8 cellular contexts compared by ENCODE assay signal in genomic region chr9:111938427-111938800, GRCh38. TPM values are rescaled to one million over a fixed set of nuclear protein-coding genes. Genes with fewer than 3 reads are reported as not detected.
DNase-seq lines count a peak whose midpoint lies in the region; ATAC-seq lines count a peak whose summit lies in the region.

No MANE protein-coding gene starts in this region.

- CTCF ChIA-PET in activated naive CD4-positive, alpha-beta T cell treated with anti-CD3 and anti-CD28 coated beads for 36 hours (lab: Charles Lee): interaction anchor here (0.6 to 1.5 kb wide), 2 partner anchors 136 to 777 kb away, joined by 4 to 6 read pairs; no protein-coding TSS in a partner anchor

- peak overlapping the region; percentile 86 for H3K27ac Mint-ChIP-seq in activated naive CD4-positive, alpha-beta T cell treated with anti-CD3 and anti-CD28 coated beads for 36 hours
- peak overlapping the region; percentile 65 for H3K27ac Mint-ChIP-seq in dendritic cell treated with granulocyte-macrophage colony-stimulating factor and Interleukin-4, amounts not matched to agents 40 ng/mL and 50 ng/mL, for 4 days
- peak overlapping the region; percentile 90 for H3K27ac Mint-ChIP-seq in stimulated activated naive B cell treated with anti-CD40 and anti-IgM and Interleukin-4, amounts not matched to agents 10 μg/mL and 1 μg/mL and 100 μg/mL, for 72 hours

- peak; percentile 7 for ATAC-seq in HG03565 (IDR thresholded peaks at IDR 0.05; ENCODE audit: unreplicated experiment)
- ATAC-seq in stimulated activated naive B cell treated with anti-CD40 and anti-IgM and Interleukin-4, amounts not matched to agents 10 μg/mL and 1 μg/mL and 100 μg/mL, for 72 hours (replicated peaks): peak; percentile 14 to 21
- no peak for ATAC-seq in activated CD4-positive, CD25-positive, alpha-beta regulatory T cell treated with anti-CD3 and anti-CD28 coated beads, Interleukin-2, amount 50 U/mL, for 24 hours

- no peaks in the 10 kb centered on the region for H3K9me3 Mint-ChIP-seq in activated naive CD4-positive, alpha-beta T cell treated with anti-CD3 and anti-CD28 coated beads for 36 hours
- H3K9me3 Mint-ChIP-seq in dendritic cell treated with granulocyte-macrophage colony-stimulating factor and Interleukin-4, amounts not matched to agents 40 ng/mL and 50 ng/mL, for 4 days: no peaks in the 10 kb centered on the region
- peaks cover 0 to 14% of the 10 kb centered on the region in 2 donors for H3K9me3 Mint-ChIP-seq in stimulated activated naive B cell treated with anti-CD40 and anti-IgM and Interleukin-4, amounts not matched to agents 10 μg/mL and 1 μg/mL and 100 μg/mL, for 72 hours

- H3K27me3 Mint-ChIP-seq in activated naive CD4-positive, alpha-beta T cell treated with anti-CD3 and anti-CD28 coated beads for 36 hours (ENCODE audit: low read depth): no peaks in the 10 kb centered on the region
- no peaks in the 10 kb centered on the region for H3K27me3 Mint-ChIP-seq in dendritic cell treated with granulocyte-macrophage colony-stimulating factor and Interleukin-4, amounts not matched to agents 40 ng/mL and 50 ng/mL, for 4 days
- H3K27me3 Mint-ChIP-seq in stimulated activated naive B cell treated with anti-CD40 and anti-IgM and Interleukin-4, amounts not matched to agents 10 μg/mL and 1 μg/mL and 100 μg/mL, for 72 hours: no peaks in the 10 kb centered on the region

- peak overlapping the region; percentile 32 for H3K4me3 Mint-ChIP-seq in activated naive CD4-positive, alpha-beta T cell treated with anti-CD3 and anti-CD28 coated beads for 36 hours
- peak overlapping the region; percentile 11 for H3K4me3 Mint-ChIP-seq in dendritic cell treated with granulocyte-macrophage colony-stimulating factor and Interleukin-4, amounts not matched to agents 40 ng/mL and 50 ng/mL, for 4 days
- H3K4me3 Mint-ChIP-seq in stimulated activated naive B cell treated with anti-CD40 and anti-IgM and Interleukin-4, amounts not matched to agents 10 μg/mL and 1 μg/mL and 100 μg/mL, for 72 hours: peak overlapping the region; percentile 6 to 52

- intact Hi-C loops in activated naive CD4-positive, alpha-beta T cell treated with anti-CD3 and anti-CD28 coated beads for 36 hours (cut with micrococcal nuclease): loop anchor here (1.0 kb wide), 7 partner anchors 12 to 99 kb away; partner anchors contain the start of gene UGCG
- intact Hi-C loops in dendritic cell treated with granulocyte-macrophage colony-stimulating factor and Interleukin-4, amounts not matched to agents 40 ng/mL and 50 ng/mL, for 4 days (cut with micrococcal nuclease): loop anchor here (5.0 kb wide), 1 partner anchor 74 kb away; no protein-coding TSS in a partner anchor

- H3K4me1 Mint-ChIP-seq in activated naive CD4-positive, alpha-beta T cell treated with anti-CD3 and anti-CD28 coated beads for 36 hours (ENCODE audit: low read depth): peaks cover 23% of the 10 kb centered on the region
- peaks cover 25% of the 10 kb centered on the region for H3K4me1 Mint-ChIP-seq in dendritic cell treated with granulocyte-macrophage colony-stimulating factor and Interleukin-4, amounts not matched to agents 40 ng/mL and 50 ng/mL, for 4 days (ENCODE audit: low read depth)
- peaks cover 39 to 54% of the 10 kb centered on the region in 2 donors for H3K4me1 Mint-ChIP-seq in stimulated activated naive B cell treated with anti-CD40 and anti-IgM and Interleukin-4, amounts not matched to agents 10 μg/mL and 1 μg/mL and 100 μg/mL, for 72 hours

- peaks cover 12% of the 10 kb centered on the region for H3K36me3 Mint-ChIP-seq in activated naive CD4-positive, alpha-beta T cell treated with anti-CD3 and anti-CD28 coated beads for 36 hours (ENCODE audit: low read depth)
- peaks cover 25% of the 10 kb centered on the region for H3K36me3 Mint-ChIP-seq in dendritic cell treated with granulocyte-macrophage colony-stimulating factor and Interleukin-4, amounts not matched to agents 40 ng/mL and 50 ng/mL, for 4 days (ENCODE audit: low read depth)
- peaks cover 38 to 43% of the 10 kb centered on the region in 2 donors for H3K36me3 Mint-ChIP-seq in stimulated activated naive B cell treated with anti-CD40 and anti-IgM and Interleukin-4, amounts not matched to agents 10 μg/mL and 1 μg/mL and 100 μg/mL, for 72 hours

- DNase-seq in activated naive CD4-positive, alpha-beta T cell treated with anti-CD3 and anti-CD28 coated beads for 36 hours: no peak
- no peak for DNase-seq in activated naive CD4-positive, alpha-beta T cell (lab: John Stamatoyannopoulos, UW)
- DNase-seq in stimulated activated naive B cell treated with anti-CD40 and anti-IgM and Interleukin-4, amounts not matched to agents 10 μg/mL and 1 μg/mL and 100 μg/mL, for 72 hours: no peak
- no peak for DNase-seq in KG1 (lab: John Stamatoyannopoulos, UW)
- no peak for DNase-seq in stimulated activated CD4-positive, alpha-beta T cell treated with anti-CD3 and anti-CD28 coated beads, Interleukin-4, amount 100 ng/mL, for 1 hour

RNA-seq across cellular contexts. Expression of gene UGCG, which starts 41.8 kb away (rescaled TPM):
- 10 to 100 TPM in 1 of 2 experiments, 1 to 10 TPM in 1; 8.8 to 10.5 TPM for total RNA-seq in activated naive CD4-positive, alpha-beta T cell treated with anti-CD3 and anti-CD28 coated beads for 36 hours

Comparison
In these comparisons a context has a peak if more than half of its experiments do, and no peak if none do; other contexts are left out.
1. ATAC-seq: peak in HG03565 (single experiment) and stimulated activated naive B cell treated with anti-CD40 and anti-IgM and Interleukin-4, amounts not matched to agents 10 μg/mL and 1 μg/mL and 100 μg/mL, for 72 hours (2 of 2); none in activated CD4-positive, CD25-positive, alpha-beta regulatory T cell treated with anti-CD3 and anti-CD28 coated beads, Interleukin-2, amount 50 U/mL, for 24 hours (0 of 2).
2. Peak in every context shown above with its lines, with median percentiles within 50 percentile points of each other: H3K27ac Mint-ChIP-seq and H3K4me3 Mint-ChIP-seq.